Comparison of ENCODE assay signal across 17 cellular contexts in the genomic region with DNA sequence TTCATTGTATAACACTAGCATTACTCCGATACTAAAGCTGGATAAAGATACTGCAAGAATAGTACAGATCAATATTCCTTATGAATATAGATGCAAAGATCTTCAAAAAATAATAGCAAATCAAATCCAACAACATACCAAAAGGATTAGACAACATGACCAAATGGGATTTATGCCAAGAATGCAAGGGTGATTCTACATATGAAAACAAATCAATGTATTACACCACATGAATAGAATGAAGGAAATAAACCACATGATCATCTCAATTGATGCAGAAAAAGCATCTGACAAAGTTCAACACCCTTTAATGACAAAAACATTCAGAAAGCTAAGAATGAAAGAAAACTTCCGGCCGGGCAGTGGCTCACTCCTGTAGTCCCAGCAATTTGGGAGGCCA. TPM values are rescaled to one million over a fixed set of nuclear protein-coding genes. Genes with fewer than 3 reads are reported as not detected.
DNase-seq lines count a peak whose midpoint lies in the region; ATAC-seq, FAIRE-seq and TF ChIP-seq lines count a peak whose summit lies in the region.
"Had no signal": no experiment of that assay in that cellular context is flagged by ENCODE, and none has a peak within 500 bp of the region (broad histone marks: within the 10 kb centered on the region; RNA-seq: fewer than 3 reads in every experiment).

No MANE protein-coding gene starts in this region.

- H3K27me3 Mint-ChIP-seq in naive thymus-derived CD8-positive, alpha-beta T cell = no peaks in the 10 kb centered on the region
- H3K27me3 Mint-ChIP-seq: activated T-helper 17 cell treated with anti-CD3 and anti-CD28 coated beads, Interleukin-2, amount 50 U/mL, for 72 hours had no signal

- intact Hi-C loops in endothelial cell of umbilical vein (cut with micrococcal nuclease) = loop anchor here (1.0 to 5.0 kb wide), 4 partner anchors 31 to 144 kb away; no protein-coding TSS in a partner anchor

- H3K4me3 ChIP-seq in BJ (ENCODE audit: low read depth, low read length) = no peak overlapping the region
- no peak overlapping the region for H3K4me3 ChIP-seq in endothelial cell of umbilical vein (replicated peaks in 1 of 3; ENCODE audit: insufficient read depth in 1 of 3, low read depth in 1 of 3, low read length in 3 of 3)
- H3K4me3 ChIP-seq: BLaER1, body of pancreas had no signal

- no peak overlapping the region for H3K9ac ChIP-seq in endothelial cell of umbilical vein (replicated peaks; ENCODE audit: extremely low read depth, insufficient read depth, low read length)
- H3K9ac ChIP-seq: BLaER1, parathyroid adenoma had no signal

- TF ChIP-seq POLR2A in endothelial cell of umbilical vein (IDR thresholded peaks at IDR 0.05; ENCODE audit: low read depth, low read length) = no peak

- H4K20me1 ChIP-seq in endothelial cell of umbilical vein (replicated peaks; ENCODE audit: control insufficient read depth, extremely low read depth, insufficient read depth, low read length) = no peaks in the 10 kb centered on the region
- H4K20me1 ChIP-seq: BLaER1 had no signal

- no peaks in the 10 kb centered on the region for H3K27me3 ChIP-seq in BJ (ENCODE audit: control insufficient read depth, insufficient read depth, low read length)
- H3K27me3 ChIP-seq in endothelial cell of umbilical vein (ENCODE audit: control insufficient read depth in 2 of 2, insufficient read depth in 2 of 2, low read length in 2 of 2) = no peaks in the 10 kb centered on the region
- H3K27me3 ChIP-seq: BLaER1, body of pancreas had no signal

- H3K9me3 Mint-ChIP-seq in naive thymus-derived CD8-positive, alpha-beta T cell = no peaks in the 10 kb centered on the region
- H3K9me3 Mint-ChIP-seq: activated T-helper 17 cell treated with anti-CD3 and anti-CD28 coated beads, Interleukin-2, amount 50 U/mL, for 72 hours had no signal

- DNase-seq in BJ (ENCODE audit: low read depth) = peak; percentile 12
- peak; percentile 19 for DNase-seq in RCC 7860 (ENCODE audit: low spot score)
- peak; percentile 70 for DNase-seq in endothelial cell of umbilical vein (ENCODE audit: low read depth, low spot score)
- DNase-seq in lung microvascular endothelial cell (ENCODE audit: low read depth in 2 of 2) = peak; percentile 73 to 77
- no peak for DNase-seq in naive thymus-derived CD8-positive, alpha-beta T cell
- DNase-seq in NCI-H1694 (lab: John Stamatoyannopoulos, UW) = no peak
- DNase-seq in frontal cortex (ENCODE audit: low spot score in 2 of 2) = no peak
- DNase-seq: body of pancreas, KBM-7, NCI-H1694 treated with DMSO at 0.1 percent for 48 hours, NCI-H69, T-helper 2 cell had no signal

- peak overlapping the region; percentile 21 for H3K4me2 ChIP-seq in endothelial cell of umbilical vein (ENCODE audit: insufficient read depth, low read length)
- H3K4me2 ChIP-seq: BLaER1 had no signal

- no peaks in the 10 kb centered on the region for H3K9me3 ChIP-seq in endothelial cell of umbilical vein (replicated peaks; ENCODE audit: control insufficient read depth, insufficient read depth, low read length)
- H3K9me3 ChIP-seq: BLaER1, body of pancreas had no signal

- H3K4me3 Mint-ChIP-seq in naive thymus-derived CD8-positive, alpha-beta T cell = no peak overlapping the region
- H3K4me3 Mint-ChIP-seq: activated T-helper 17 cell treated with anti-CD3 and anti-CD28 coated beads, Interleukin-2, amount 50 U/mL, for 72 hours; mesothelial cell of epicardium had no signal

- peaks cover 0 to 3% (median 0%) of the 10 kb centered on the region in 4 donors for H3K4me1 Mint-ChIP-seq in naive thymus-derived CD8-positive, alpha-beta T cell
- H3K4me1 Mint-ChIP-seq: activated T-helper 17 cell treated with anti-CD3 and anti-CD28 coated beads, Interleukin-2, amount 50 U/mL, for 72 hours; mesothelial cell of epicardium had no signal

- H3K27ac Mint-ChIP-seq in naive thymus-derived CD8-positive, alpha-beta T cell = peak overlapping the region in 1 of 10 donors; percentile 29
- H3K27ac Mint-ChIP-seq: activated T-helper 17 cell treated with anti-CD3 and anti-CD28 coated beads, Interleukin-2, amount 50 U/mL, for 72 hours; mesothelial cell of epicardium had no signal

- FAIRE-seq in RCC 7860 (lab: Jason Lieb, UNC) = no peak
- FAIRE-seq in endothelial cell of umbilical vein (lab: Jason Lieb, UNC) = peak; percentile 42
- FAIRE-seq in frontal cortex (lab: Jason Lieb, UNC) = no peak

- dilution Hi-C loops in endothelial cell of umbilical vein (cut with MboI; ENCODE audit: extremely low pct_ligation_motif_present, low sequenced_read_pairs) = no loop called here

- TF ChIP-seq CTCF in BJ (IDR thresholded peaks at IDR 0.05; ENCODE audit: insufficient read depth, low read depth, low read length) = no peak
- no peak for TF ChIP-seq CTCF in endothelial cell of umbilical vein (IDR thresholded peaks at IDR 0.05; ENCODE audit: extremely low read depth in 1 of 2, insufficient read depth in 1 of 2, low read depth in 1 of 2, low read length in 2 of 2)

- no peaks in the 10 kb centered on the region for H3K79me2 ChIP-seq in endothelial cell of umbilical vein (ENCODE audit: control insufficient read depth, insufficient read depth, low read length)
- H3K79me2 ChIP-seq: parathyroid adenoma had no signal

- no TSS peak for BruUV-seq in endothelial cell of umbilical vein (replicated peaks; lab: Mats Ljungman, UMichigan)

- H3K36me3 ChIP-seq in BJ (ENCODE audit: control insufficient read depth, insufficient read depth, low read length) (no peaks in the 10 kb centered on the region), endothelial cell of umbilical vein (ENCODE audit: control insufficient read depth in 2 of 2, extremely low read depth in 1 of 2, insufficient read depth in 2 of 2, low read length in 2 of 2) (no peaks in the 10 kb centered on the region)
- H3K36me3 ChIP-seq: BLaER1 had no signal

- H3K9me1 ChIP-seq in endothelial cell of umbilical vein (replicated peaks; ENCODE audit: control insufficient read depth, extremely low read depth, insufficient read depth, low read length) = no peaks in the 10 kb centered on the region

- H3K36me3 Mint-ChIP-seq in naive thymus-derived CD8-positive, alpha-beta T cell = peaks cover 0 to 33% (median 4%) of the 10 kb centered on the region in 3 donors

- POLR2A ChIA-PET in BJ (lab: Charles Lee) = no interaction called here
- POLR2A ChIA-PET in endothelial cell of umbilical vein (lab: Charles Lee) = no interaction called here
- POLR2A ChIA-PET in naive thymus-derived CD8-positive, alpha-beta T cell (lab: Charles Lee) = no interaction called here

- no peak for ATAC-seq in HG02870 (IDR thresholded peaks at IDR 0.05; ENCODE audit: unreplicated experiment)
- ATAC-seq in naive thymus-derived CD8-positive, alpha-beta T cell = no peak
- ATAC-seq: activated T-helper 17 cell treated with anti-CD3 and anti-CD28 coated beads, Interleukin-2, amount 50 U/mL, for 72 hours; body of pancreas had no signal

- H3K4me1 ChIP-seq in endothelial cell of umbilical vein (ENCODE audit: control insufficient read depth, extremely low read depth, insufficient read depth, low read length) = peaks cover 7% of the 10 kb centered on the region
- H3K4me1 ChIP-seq: parathyroid adenoma had no signal

- peak overlapping the region; percentile 63 for H3K27ac ChIP-seq in endothelial cell of umbilical vein (ENCODE audit: insufficient read depth, low read depth, low read length)
- H3K27ac ChIP-seq: BLaER1, body of pancreas, parathyroid adenoma had no signal

- H2AFZ ChIP-seq in endothelial cell of umbilical vein (ENCODE audit: low read depth, low read length) = no peak overlapping the region
- H2AFZ ChIP-seq: parathyroid adenoma had no signal

- CTCF ChIA-PET in BJ (lab: Yijun Ruan, JAX) = no interaction called here
- CTCF ChIA-PET in endothelial cell of umbilical vein (lab: Charles Lee) = interaction anchor here (1.3 to 1.6 kb wide), 2 partner anchors 32 to 252 kb away, joined by 3 read pairs; no protein-coding TSS in a partner anchor

TF ChIP-seq in endothelial cell of umbilical vein, 7 proteins besides CTCF, POLR2A, EP300 and RAD21 (continues in another document):
- TF ChIP-seq MYC (IDR thresholded peaks at IDR 0.05; ENCODE audit: low read depth, low read length) (no peak), GATA2 (IDR thresholded peaks at IDR 0.05; ENCODE audit: insufficient read depth, insufficient read length, low read depth, low read length) (no peak), EZH2 (IDR thresholded peaks at IDR 0.05; ENCODE audit: borderline replicate concordance, low read depth, low read length, severe bottlenecking) (no peak), FOS (IDR thresholded peaks at IDR 0.05; ENCODE audit: borderline replicate concordance, insufficient read depth, low read length) (peak; percentile 21)

RNA-seq across cellular contexts. Expression of a gene that starts 42.8 kb away (rescaled TPM):
- polyA plus RNA-seq in BJ (2011; rRNA removed) (107 and 114 TPM in 2 replicates), endothelial cell of umbilical vein (22.2 and 22.9 TPM in 2 replicates)
- 165 and 280 TPM in 2 replicates for polyA minus RNA-seq in BJ (2011; rRNA and poly(A)+ RNA removed)
- total RNA-seq in endothelial cell of umbilical vein (84.3 and 90.0 TPM in 2 replicates), lung microvascular endothelial cell (30.8 and 32.9 TPM in 2 replicates), frontal cortex (35.5 TPM)
- polyA plus RNA-seq in endothelial cell of umbilical vein (2011; cell fraction: cytosol; rRNA removed) = 23.7 and 24.1 TPM in 2 replicates
- polyA plus RNA-seq in endothelial cell of umbilical vein (2011; cell fraction: nucleus; rRNA removed) = 80.6 and 91.4 TPM in 2 replicates
- polyA plus RNA-seq in endothelial cell of umbilical vein (2012) = 83.7 and 96.5 TPM in 2 replicates
- 103 and 111 TPM in 2 replicates for polyA minus RNA-seq in endothelial cell of umbilical vein
- 20.5 TPM for polyA minus RNA-seq in endothelial cell of umbilical vein (2011; cell fraction: cytosol; rRNA and poly(A)+ RNA removed)
- 32.9 and 74.2 TPM in 2 replicates for polyA minus RNA-seq in endothelial cell of umbilical vein (2011; cell fraction: nucleus; rRNA and poly(A)+ RNA removed)
- 10 to 100 TPM; 59.9 to 64.7 TPM for total RNA-seq in naive thymus-derived CD8-positive, alpha-beta T cell
- polyA plus RNA-seq in naive thymus-derived CD8-positive, alpha-beta T cell = 10 to 100 TPM; 23.6 to 27.9 (median 23.9) TPM

RNA-seq across cellular contexts. Expression of a gene that starts 48.8 kb away (rescaled TPM):
- polyA plus RNA-seq in BJ (2011; rRNA removed) (70.7 and 121 TPM in 2 replicates), endothelial cell of umbilical vein (104 and 108 TPM in 2 replicates)
- polyA minus RNA-seq in BJ (2011; rRNA and poly(A)+ RNA removed) = 31.1 and 42.5 TPM in 2 replicates
- total RNA-seq in endothelial cell of umbilical vein (128 and 135 TPM in 2 replicates), lung microvascular endothelial cell (81.5 and 117 TPM in 2 replicates), frontal cortex (33.8 TPM)
- 92.3 and 105 TPM in 2 replicates for polyA plus RNA-seq in endothelial cell of umbilical vein (2011; cell fraction: cytosol; rRNA removed)
- 52.6 and 59.5 TPM in 2 replicates for polyA plus RNA-seq in endothelial cell of umbilical vein (2011; cell fraction: nucleus; rRNA removed)
- 167 and 170 TPM in 2 replicates for polyA plus RNA-seq in endothelial cell of umbilical vein (2012)
- 114 and 129 TPM in 2 replicates for polyA minus RNA-seq in endothelial cell of umbilical vein
- 39.7 TPM for polyA minus RNA-seq in endothelial cell of umbilical vein (2011; cell fraction: cytosol; rRNA and poly(A)+ RNA removed)
- 46.2 and 64.7 TPM in 2 replicates for polyA minus RNA-seq in endothelial cell of umbilical vein (2011; cell fraction: nucleus; rRNA and poly(A)+ RNA removed)
- total RNA-seq in naive thymus-derived CD8-positive, alpha-beta T cell = 10 to 100 TPM; 39.2 to 39.5 TPM
- 10 to 100 TPM; 61.3 to 78.3 (median 75.0) TPM for polyA plus RNA-seq in naive thymus-derived CD8-positive, alpha-beta T cell

Comparison
In these comparisons a context has a peak if more than half of its experiments do, and no peak if none do; other contexts are left out.
1. DNase-seq: peak in BJ (single experiment), RCC 7860 (single experiment), endothelial cell of umbilical vein (single experiment) and lung microvascular endothelial cell (2 of 2); none in naive thymus-derived CD8-positive, alpha-beta T cell (0 of 10), NCI-H1694 (single experiment) and frontal cortex (0 of 2).